18 cellular contexts compared by ENCODE assay signal in the genomic region with DNA sequence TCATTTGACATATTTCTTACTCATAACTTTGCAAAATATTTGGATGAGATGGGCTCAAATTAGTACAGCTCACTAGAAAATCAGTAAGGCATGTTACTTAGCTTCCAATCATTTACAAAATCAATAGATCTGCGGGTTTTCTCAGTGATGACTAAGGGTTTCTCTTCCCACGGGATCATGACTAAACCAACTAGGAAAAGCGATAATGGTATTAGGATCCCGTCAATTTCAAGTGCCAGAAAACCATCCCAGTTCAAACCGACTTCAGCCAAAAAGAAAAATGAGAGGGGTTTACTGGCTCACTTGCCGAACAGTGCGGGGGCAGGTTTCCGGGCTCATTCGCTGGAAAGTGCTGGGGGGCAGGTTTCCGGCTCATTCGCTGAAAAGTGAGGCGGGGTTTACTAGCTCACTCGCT.
A peak's percentile ranks its signal among the peaks of the same experiment; 100 is the strongest.
DNase-seq lines count a peak whose midpoint lies in the region; ATAC-seq and TF ChIP-seq lines count a peak whose summit lies in the region.
"Had no signal": no experiment of that assay in that cellular context is flagged by ENCODE, and none has a peak within 500 bp of the region (broad histone marks: within the 10 kb centered on the region; RNA-seq: fewer than 3 reads in every experiment).

No MANE protein-coding gene starts in this region.

- peaks cover 60% of the 10 kb centered on the region for H3K4me1 Mint-ChIP-seq in activated CD8-positive, alpha-beta memory T cell treated with anti-CD3 and anti-CD28 coated beads, Interleukin-2, amount 10 ng/mL, durations not matched to agents 7 days and 5 days

- H3K9me3 ChIP-seq in suprapubic skin, result no peaks in the 10 kb centered on the region
- H3K9me3 ChIP-seq: left lung, transverse colon had no signal

- TF ChIP-seq EP300 in suprapubic skin (IDR thresholded peaks at IDR 0.05), result no peak

- ATAC-seq in activated CD8-positive, alpha-beta memory T cell treated with anti-CD3 and anti-CD28 coated beads, Interleukin-2, amount 10 ng/mL, durations not matched to agents 7 days and 5 days, result no peak
- ATAC-seq in HG02884 (IDR thresholded peaks at IDR 0.05; ENCODE audit: unreplicated experiment) (no peak), GM21723 (IDR thresholded peaks at IDR 0.05; ENCODE audit: unreplicated experiment) (no peak)
- ATAC-seq: CD8-positive, alpha-beta T cell; effector memory CD8-positive, alpha-beta T cell; left lung had no signal

- 73% methylated on average over 13 of the region's 13 CpGs for WGBS in suprapubic skin

- H3K36me3 Mint-ChIP-seq in activated CD8-positive, alpha-beta memory T cell treated with anti-CD3 and anti-CD28 coated beads, Interleukin-2, amount 10 ng/mL, durations not matched to agents 7 days and 5 days, result peaks cover 18% of the 10 kb centered on the region
- H3K36me3 Mint-ChIP-seq: CD8-positive, alpha-beta T cell had no signal

- H3K9me3 Mint-ChIP-seq in activated CD8-positive, alpha-beta memory T cell treated with anti-CD3 and anti-CD28 coated beads, Interleukin-2, amount 10 ng/mL, durations not matched to agents 7 days and 5 days (ENCODE audit: low read depth), result peaks cover 4% of the 10 kb centered on the region
- H3K9me3 Mint-ChIP-seq: CD8-positive, alpha-beta T cell; effector memory CD8-positive, alpha-beta T cell had no signal

- peak overlapping the region; percentile 75 for H3K27ac Mint-ChIP-seq in activated CD8-positive, alpha-beta memory T cell treated with anti-CD3 and anti-CD28 coated beads, Interleukin-2, amount 10 ng/mL, durations not matched to agents 7 days and 5 days
- H3K27ac Mint-ChIP-seq: CD8-positive, alpha-beta T cell had no signal

- H3K27ac ChIP-seq in suprapubic skin, result peak overlapping the region; percentile 24
- H3K27ac ChIP-seq: left lung, transverse colon had no signal

- peaks cover 4% of the 10 kb centered on the region for H3K27me3 ChIP-seq in suprapubic skin

- TF ChIP-seq CTCF in fibroblast of villous mesenchyme (IDR thresholded peaks at IDR 0.05; ENCODE audit: insufficient read depth, low read depth, low read length) (no peak), suprapubic skin (IDR thresholded peaks at IDR 0.05) (no peak)

- no peak for TF ChIP-seq POLR2A in suprapubic skin (IDR thresholded peaks at IDR 0.05)

- no peaks in the 10 kb centered on the region for H3K36me3 ChIP-seq in suprapubic skin
- H3K36me3 ChIP-seq: left lung, transverse colon had no signal

- H3K27me3 Mint-ChIP-seq in activated CD8-positive, alpha-beta memory T cell treated with anti-CD3 and anti-CD28 coated beads, Interleukin-2, amount 10 ng/mL, durations not matched to agents 7 days and 5 days, result no peaks in the 10 kb centered on the region

- no peaks in the 10 kb centered on the region for H3K4me1 ChIP-seq in suprapubic skin
- H3K4me1 ChIP-seq: left lung, transverse colon had no signal

- CTCF ChIA-PET in activated CD8-positive, alpha-beta memory T cell treated with anti-CD3 and anti-CD28 coated beads, Interleukin-2, amount 10 ng/mL, durations not matched to agents 7 days and 5 days (lab: Charles Lee), result interaction anchor here (1.0 to 6.3 kb wide), 5 partner anchors 8 to 27 kb away, joined by 3 to 38 read pairs (median 3); no protein-coding TSS in a partner anchor

- DNase-seq in activated CD8-positive, alpha-beta memory T cell treated with anti-CD3 and anti-CD28 coated beads, Interleukin-2, amount 10 ng/mL, durations not matched to agents 7 days and 5 days, result peak; percentile 63
- no peak for DNase-seq in activated CD8-positive, alpha-beta memory T cell treated with anti-CD3 and anti-CD28 coated beads for 24 hours
- DNase-seq in fibroblast of villous mesenchyme (ENCODE audit: low read depth) (peak; percentile 21), suprapubic skin (ENCODE audit: low spot score in 2 of 2) (no peak)
- no peak for DNase-seq in stimulated activated CD4-positive, alpha-beta T cell treated with anti-CD3 and anti-CD28 coated beads, Interleukin-12 subunit alpha, Interleukin-12 subunit beta, amount 100 ng/mL, for 4 hours
- DNase-seq: 8988T; activated CD4-positive, alpha-beta T cell treated with anti-CD3 and anti-CD28 coated beads, Interleukin-2, amount 50 U/mL, for 4 hours; CD8-positive, alpha-beta T cell; DMS79 treated with DMSO at 0.1 percent for 48 hours; effector memory CD8-positive, alpha-beta T cell; left lung; NCI-H1436 treated with DMSO at 0.1 percent for 48 hours; NCI-H226; transverse colon had no signal

- no peak overlapping the region for H3K4me3 ChIP-seq in fibroblast of villous mesenchyme (ENCODE audit: low read depth, low read length)
- H3K4me3 ChIP-seq in suprapubic skin, result peak overlapping the region; percentile 7
- H3K4me3 ChIP-seq: left lung, skin epidermis, transverse colon had no signal

- peak overlapping the region; percentile 63 for H3K4me3 Mint-ChIP-seq in activated CD8-positive, alpha-beta memory T cell treated with anti-CD3 and anti-CD28 coated beads, Interleukin-2, amount 10 ng/mL, durations not matched to agents 7 days and 5 days
- H3K4me3 Mint-ChIP-seq: CD8-positive, alpha-beta T cell; effector memory CD8-positive, alpha-beta T cell had no signal

TF ChIP-seq in PFSK-1, 5 proteins besides CTCF, POLR2A, EP300 and RAD21:
- no peak for TF ChIP-seq TAF1 (IDR thresholded peaks at IDR 0.05; ENCODE audit: borderline replicate concordance, insufficient read depth, low read length)
- peak; percentile 43 for TF ChIP-seq FOXP2 (optimal IDR thresholded peaks at IDR 0.05; ENCODE audit: borderline replicate concordance, extremely low read depth, extremely low read length, insufficient read depth)
- TF ChIP-seq POLR2AphosphoS5 (IDR thresholded peaks at IDR 0.05; ENCODE audit: low read depth, low read length), result 0 out of 2 replicates have a peak, but pooled peaks have one; percentile 37

Comparison
In these comparisons a context has a peak if more than half of its experiments do, and no peak if none do; other contexts are left out.
1. DNase-seq: peak in activated CD8-positive, alpha-beta memory T cell treated with anti-CD3 and anti-CD28 coated beads, Interleukin-2, amount 10 ng/mL, durations not matched to agents 7 days and 5 days (single experiment) and fibroblast of villous mesenchyme (single experiment); none in activated CD8-positive, alpha-beta memory T cell treated with anti-CD3 and anti-CD28 coated beads for 24 hours (single experiment), suprapubic skin (0 of 2) and stimulated activated CD4-positive, alpha-beta T cell treated with anti-CD3 and anti-CD28 coated beads, Interleukin-12 subunit alpha, Interleukin-12 subunit beta, amount 100 ng/mL, for 4 hours (single experiment).